ENCODE assay signal across 17 cellular contexts in the genomic region with DNA sequence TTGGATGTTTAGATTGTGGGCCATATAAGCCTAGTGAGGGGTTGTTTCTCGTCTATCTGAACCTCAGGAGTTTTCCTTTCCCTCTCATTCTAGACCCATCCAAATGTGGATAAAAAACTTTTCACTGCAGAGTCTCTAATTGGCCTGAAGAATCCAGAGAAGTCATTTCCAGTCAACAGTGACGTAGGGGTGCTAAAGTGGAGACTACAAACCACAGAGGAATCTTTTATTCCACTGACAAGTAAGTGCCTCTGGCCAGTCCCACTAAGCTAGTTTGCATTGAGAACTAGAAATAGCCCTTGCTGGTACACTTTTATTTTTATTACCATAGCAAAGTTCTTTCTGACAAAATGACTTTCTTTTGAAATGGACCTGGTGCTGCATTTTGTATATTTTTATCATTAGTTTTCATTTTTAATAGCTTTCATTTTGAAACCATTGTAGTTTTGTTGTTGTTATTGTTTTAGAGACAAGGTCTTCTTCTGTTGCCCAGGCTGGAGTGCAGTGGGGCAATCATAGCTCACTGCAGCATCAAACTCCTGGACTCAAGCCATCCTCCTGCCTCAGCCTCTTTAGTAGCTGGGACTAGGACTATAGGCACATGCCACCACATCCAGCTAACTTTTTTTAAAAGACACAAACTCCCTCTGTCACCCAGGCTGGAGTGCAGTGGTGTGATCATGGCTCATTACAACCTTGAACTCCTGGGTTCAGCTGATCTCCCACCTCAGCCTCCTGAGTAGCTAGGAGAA. TPM values are rescaled to one million over a fixed set of nuclear protein-coding genes. Genes with fewer than 3 reads are reported as not detected.
DNase-seq lines count a peak whose midpoint lies in the region; ATAC-seq and TF ChIP-seq lines count a peak whose summit lies in the region.
"Had no signal": no experiment of that assay in that cellular context is flagged by ENCODE, and none has a peak within 500 bp of the region (broad histone marks: within the 10 kb centered on the region; RNA-seq: fewer than 3 reads in every experiment).

No MANE protein-coding gene starts in this region.

- H3K4me3 Mint-ChIP-seq in activated T-cell treated with anti-CD3 and anti-CD28 coated beads, Interleukin-2, amount 50 U/mL, for 24 hours, result no peak overlapping the region
- no peak overlapping the region for H3K4me3 Mint-ChIP-seq in activated T-cell treated with anti-CD3 and anti-CD28 coated beads, Interleukin-2, amount 50 U/mL, for 4 hours
- H3K4me3 Mint-ChIP-seq: activated CD8-positive, alpha-beta memory T cell treated with anti-CD3 and anti-CD28 coated beads, Interleukin-2, amount 10 ng/mL, durations not matched to agents 7 days and 5 days; CD4-positive, alpha-beta memory T cell had no signal

- peaks cover 15% of the 10 kb centered on the region for H3K4me1 Mint-ChIP-seq in activated T-cell treated with anti-CD3 and anti-CD28 coated beads, Interleukin-2, amount 50 U/mL, for 24 hours (ENCODE audit: low read depth)
- H3K4me1 Mint-ChIP-seq in activated T-cell treated with anti-CD3 and anti-CD28 coated beads, Interleukin-2, amount 50 U/mL, for 4 hours (ENCODE audit: low read depth), result peaks cover 15% of the 10 kb centered on the region

- POLR2A ChIA-PET in SK-N-SH (lab: Yijun Ruan, JAX), result no interaction called here

- H4K20me1 ChIP-seq in SK-N-SH (ENCODE audit: insufficient read depth), result 0 out of 2 replicates have a peak, but pooled peaks cover 18% of the 10 kb centered on the region

- ATAC-seq in activated T-cell treated with anti-CD3 and anti-CD28 coated beads, Interleukin-2, amount 50 U/mL, for 4 hours, result no peak
- ATAC-seq in Right ventricle myocardium superior (ENCODE audit: poor library complexity) (peak; percentile 72), GM21786 (IDR thresholded peaks at IDR 0.05; ENCODE audit: unreplicated experiment) (no peak), GM21381 (IDR thresholded peaks at IDR 0.05; ENCODE audit: unreplicated experiment) (no peak), HG02610 (IDR thresholded peaks at IDR 0.05; ENCODE audit: unreplicated experiment) (no peak)
- ATAC-seq: activated CD8-positive, alpha-beta memory T cell treated with anti-CD3 and anti-CD28 coated beads, Interleukin-2, amount 10 ng/mL, durations not matched to agents 7 days and 5 days; PC-3 had no signal

- H2AFZ ChIP-seq in SK-N-SH (ENCODE audit: low read depth), result no peak overlapping the region

- H3K36me3 ChIP-seq in prostate gland (peaks cover 0 to 6% of the 10 kb centered on the region in 2 donors), SK-N-SH (replicated peaks in 1 of 2; ENCODE audit: control insufficient read depth in 1 of 2, insufficient read depth in 2 of 2, low read length in 1 of 2) (peaks cover 64 to 94% of the 10 kb centered on the region in 2 experiments)

- no peak overlapping the region for H3K4me2 ChIP-seq in SK-N-SH

- H3F3A ChIP-seq in SK-N-SH (replicated peaks; ENCODE audit: insufficient read depth), result peaks cover 60% of the 10 kb centered on the region

- no peaks in the 10 kb centered on the region for H3K9me3 Mint-ChIP-seq in activated T-cell treated with anti-CD3 and anti-CD28 coated beads, Interleukin-2, amount 50 U/mL, for 24 hours
- H3K9me3 Mint-ChIP-seq in activated T-cell treated with anti-CD3 and anti-CD28 coated beads, Interleukin-2, amount 50 U/mL, for 4 hours, result no peaks in the 10 kb centered on the region
- H3K9me3 Mint-ChIP-seq: CD4-positive, alpha-beta memory T cell had no signal

- peaks cover 60% of the 10 kb centered on the region for H3K79me2 ChIP-seq in SK-N-SH (ENCODE audit: insufficient read depth)

- H3K27ac ChIP-seq in prostate gland (peak overlapping the region; percentile 36 to 42), SK-N-SH (ENCODE audit: low read depth in 2 of 2, low read length in 1 of 2) (peak overlapping the region in 1 of 2 experiments; percentile 18; a peak in 1 of 4 replicates)
- H3K27ac ChIP-seq: 22Rv1, cardiac muscle cell had no signal

- DNase-seq in activated T-cell treated with anti-CD3 and anti-CD28 coated beads, Interleukin-2, amount 50 U/mL, for 24 hours, result no peak
- DNase-seq in activated T-cell treated with anti-CD3 and anti-CD28 coated beads, Interleukin-2, amount 50 U/mL, for 4 hours, result no peak
- DNase-seq in Right ventricle myocardium superior (no peak), prostate gland (ENCODE audit: low spot score) (no peak), SK-N-SH (no peak)
- DNase-seq: activated CD8-positive, alpha-beta memory T cell treated with anti-CD3 and anti-CD28 coated beads, Interleukin-2, amount 10 ng/mL, durations not matched to agents 7 days and 5 days; activated naive CD4-positive, alpha-beta T cell; CD4-positive, alpha-beta memory T cell; NCI-H1694 treated with DMSO at 0.1 percent for 48 hours; NCI-H510A treated with DMSO at 0.1 percent for 48 hours; PC-3; SW 1271 had no signal

- H3K9ac ChIP-seq in SK-N-SH, result no peak overlapping the region

- intact Hi-C loops in Right ventricle myocardium superior (cut with DNase I), result no loop called here
- intact Hi-C loops in prostate gland (cut with DNase I), result loop anchor here (5.0 kb wide), 1 partner anchor 65 kb away; no protein-coding TSS in a partner anchor

- H3K4me1 ChIP-seq in prostate gland (replicated peaks) (peaks cover 2% of the 10 kb centered on the region), SK-N-SH (ENCODE audit: control insufficient read depth in 1 of 2, insufficient read depth in 2 of 2, low read depth in 1 of 2, low read length in 1 of 2) (peaks cover 0 to 6% of the 10 kb centered on the region in 2 experiments; a peak in 2 of 4 replicates)

- H3K9me2 ChIP-seq in SK-N-SH, result no peaks in the 10 kb centered on the region

- peaks cover 92% of the 10 kb centered on the region for H3K36me3 Mint-ChIP-seq in activated T-cell treated with anti-CD3 and anti-CD28 coated beads, Interleukin-2, amount 50 U/mL, for 24 hours (ENCODE audit: low read depth)
- peaks cover 28% of the 10 kb centered on the region for H3K36me3 Mint-ChIP-seq in activated T-cell treated with anti-CD3 and anti-CD28 coated beads, Interleukin-2, amount 50 U/mL, for 4 hours (ENCODE audit: insufficient read depth)

- peak overlapping the region; percentile 22 for H3K27ac Mint-ChIP-seq in activated T-cell treated with anti-CD3 and anti-CD28 coated beads, Interleukin-2, amount 50 U/mL, for 24 hours
- H3K27ac Mint-ChIP-seq: activated CD8-positive, alpha-beta memory T cell treated with anti-CD3 and anti-CD28 coated beads, Interleukin-2, amount 10 ng/mL, durations not matched to agents 7 days and 5 days had no signal

- no peak for TF ChIP-seq EP300 in SK-N-SH (IDR thresholded peaks at IDR 0.05; ENCODE audit: borderline replicate concordance in 1 of 2, low read depth in 1 of 2, low read length in 1 of 2)

- CTCF ChIA-PET in SK-N-SH (lab: Yijun Ruan, JAX), result interaction anchor here (0.9 to 6.2 kb wide), 8 partner anchors 14 to 312 kb away, joined by 3 to 144 read pairs (median 4); partner anchors contain the start of gene PHLDB1

- no peaks in the 10 kb centered on the region for H3K27me3 Mint-ChIP-seq in activated T-cell treated with anti-CD3 and anti-CD28 coated beads, Interleukin-2, amount 50 U/mL, for 24 hours
- no peaks in the 10 kb centered on the region for H3K27me3 Mint-ChIP-seq in activated T-cell treated with anti-CD3 and anti-CD28 coated beads, Interleukin-2, amount 50 U/mL, for 4 hours (ENCODE audit: low read depth)
- H3K27me3 Mint-ChIP-seq: activated CD8-positive, alpha-beta memory T cell treated with anti-CD3 and anti-CD28 coated beads, Interleukin-2, amount 10 ng/mL, durations not matched to agents 7 days and 5 days; CD4-positive, alpha-beta memory T cell had no signal

- TF ChIP-seq POLR2A in prostate gland (IDR thresholded peaks at IDR 0.05), result no peak

- no peak for TF ChIP-seq RAD21 in SK-N-SH (IDR thresholded peaks at IDR 0.05; ENCODE audit: low read length)

- H3K27me3 ChIP-seq in prostate gland (replicated peaks; ENCODE audit: insufficient read depth) (no peaks in the 10 kb centered on the region), SK-N-SH (ENCODE audit: insufficient read depth) (no peaks in the 10 kb centered on the region)
- H3K27me3 ChIP-seq: cardiac muscle cell had no signal

- H3K4me3 ChIP-seq in prostate gland, result no peak overlapping the region
- no peak overlapping the region for H3K4me3 ChIP-seq in SK-N-SH (ENCODE audit: low read depth in 2 of 2, low read length in 1 of 2)
- H3K4me3 ChIP-seq: cardiac muscle cell had no signal

- TF ChIP-seq CTCF in prostate gland (IDR thresholded peaks at IDR 0.05) (no peak), SK-N-SH (IDR thresholded peaks at IDR 0.05) (no peak)

- H3K9me3 ChIP-seq in prostate gland (no peaks in the 10 kb centered on the region), SK-N-SH (no peaks in the 10 kb centered on the region)

- 75% methylated on average over 2 of the region's 2 CpGs for WGBS in prostate gland
- WGBS in SK-N-SH (ENCODE audit: low lambda C conversion rate), result 86% methylated on average over 2 of the region's 2 CpGs

TF ChIP-seq in SK-N-SH, 30 proteins besides CTCF, POLR2A, EP300 and RAD21 (continues in another document):
- TF ChIP-seq ELF1 (IDR thresholded peaks at IDR 0.05), result no peak
- TF ChIP-seq RCOR1 (IDR thresholded peaks at IDR 0.05; ENCODE audit: low read length), result no peak
- TF ChIP-seq FOXM1 (IDR thresholded peaks at IDR 0.05; ENCODE audit: low read depth), result no peak
- no peak for TF ChIP-seq RXRA (IDR thresholded peaks at IDR 0.05; ENCODE audit: borderline replicate concordance, low read depth)

RNA-seq across cellular contexts. Expression of gene PHLDB1, which starts 14.6 kb away (rescaled TPM):
- 1 to 10 TPM in 2 of 3 donors, under 1 TPM in 1; 0.90 to 1.9 (median 1.3) TPM for total RNA-seq in activated T-cell treated with anti-CD3 and anti-CD28 coated beads, Interleukin-2, amount 50 U/mL, for 4 hours
- 102 TPM for total RNA-seq in Right ventricle myocardium superior
- 100 to 1,000 TPM in 1 of 2 donors, 10 to 100 TPM in 1; 74.5 to 113 TPM for total RNA-seq in prostate gland
- polyA plus RNA-seq in SK-N-SH (2012; rRNA removed), result 89.4 and 104 TPM in 2 replicates
- polyA plus RNA-seq in SK-N-SH (2012; cell fraction: cytosol; rRNA removed), result 37.8 and 52.6 TPM in 2 replicates
- 270 and 294 TPM in 2 replicates for polyA plus RNA-seq in SK-N-SH (2012; cell fraction: nucleus; rRNA removed)

RNA-seq across cellular contexts. Expression of gene ARCN1, which starts 20.6 kb away (rescaled TPM):
- 100 to 1,000 TPM; 180 to 190 (median 183) TPM for total RNA-seq in activated T-cell treated with anti-CD3 and anti-CD28 coated beads, Interleukin-2, amount 50 U/mL, for 4 hours
- total RNA-seq in Right ventricle myocardium superior (80.7 TPM), prostate gland (100 to 1,000 TPM; 108 to 132 TPM)
- polyA plus RNA-seq in SK-N-SH (2012; rRNA removed), result 128 and 162 TPM in 2 replicates
- 169 and 180 TPM in 2 replicates for polyA plus RNA-seq in SK-N-SH (2012; cell fraction: cytosol; rRNA removed)
- 42.1 and 91.4 TPM in 2 replicates for polyA plus RNA-seq in SK-N-SH (2012; cell fraction: nucleus; rRNA removed)

RNA-seq across cellular contexts. Expression of gene IFT46, which starts 27.1 kb away (rescaled TPM):
- 10 to 100 TPM; 22.5 to 29.7 (median 23.2) TPM for total RNA-seq in activated T-cell treated with anti-CD3 and anti-CD28 coated beads, Interleukin-2, amount 50 U/mL, for 4 hours
- total RNA-seq in Right ventricle myocardium superior (23.2 TPM), prostate gland (10 to 100 TPM; 38.9 to 48.4 TPM)
- polyA plus RNA-seq in SK-N-SH (2012; rRNA removed), result 23.4 and 30.8 TPM in 2 replicates
- polyA plus RNA-seq in SK-N-SH (2012; cell fraction: cytosol; rRNA removed), result 29.0 and 29.7 TPM in 2 replicates
- polyA plus RNA-seq in SK-N-SH (2012; cell fraction: nucleus; rRNA removed), result 25.3 and 30.0 TPM in 2 replicates

Comparison
In these comparisons a context has a peak if more than half of its experiments do, and no peak if none do; other contexts are left out.
1. RNA of gene PHLDB1, which starts 14.6 kb away (total RNA-seq): 74.5 to 113 TPM in prostate gland and 102 TPM in Right ventricle myocardium superior (single experiment); 0.90 to 1.9 TPM in activated T-cell treated with anti-CD3 and anti-CD28 coated beads, Interleukin-2, amount 50 U/mL, for 4 hours; every median in the first group is over 10 times any median in the second.